ENCODE assay signal across 1 cellular context in genomic region chr19:29967623-29968022, GRCh38.
TF ChIP-seq lines count a peak whose summit lies in the region.

No MANE protein-coding gene starts in this region.

TF ChIP-seq in GM23338, 12 proteins besides CTCF, POLR2A, EP300 and RAD21 (continued from another document):
- TF ChIP-seq ZNF462 (CRISPR knock-in tag; IDR thresholded peaks at IDR 0.05) = no peak
- TF ChIP-seq EZH2 (IDR thresholded peaks at IDR 0.05; ENCODE audit: low read depth, unreplicated experiment) = no peak
- no peak for TF ChIP-seq STAT1 (IDR thresholded peaks at IDR 0.05; ENCODE audit: unreplicated experiment)
TF ChIP-seq in GM23338: peak in this region for 0.
